Comparison of ENCODE assay signal across 22 cellular contexts in the genomic region with DNA sequence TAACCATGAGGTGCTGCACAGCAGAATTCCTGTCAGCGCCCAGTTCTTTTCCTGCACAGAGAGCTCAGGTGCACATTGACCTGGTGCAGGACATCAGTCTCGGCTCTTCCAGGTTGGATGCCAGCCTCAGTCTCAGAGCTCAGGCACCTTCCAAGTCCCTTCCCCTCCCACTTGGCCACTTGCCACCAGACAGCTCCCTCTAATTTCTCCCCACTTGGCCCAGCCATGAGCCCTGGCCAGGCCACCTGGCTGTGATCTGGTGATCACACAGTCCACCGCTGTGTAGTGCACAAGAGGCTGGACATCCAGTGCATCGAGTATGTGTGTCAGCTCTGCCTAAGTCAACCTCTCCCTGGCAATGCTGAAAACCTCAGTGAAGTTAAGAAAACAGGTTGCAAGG.
"Had no signal": no experiment of that assay in that cellular context is flagged by ENCODE, and none has a peak within 500 bp of the region (broad histone marks: within the 10 kb centered on the region; RNA-seq: fewer than 3 reads in every experiment).

No MANE protein-coding gene starts in this region.

- DNase-seq: dermis blood vessel endothelial cell; effector memory CD4-positive, alpha-beta T cell; foreskin keratinocyte; glutamatergic neuron; heart right ventricle; hippocampal formation; left cardiac atrium; left lung; mesenchymal stem cell; mucosa of descending colon; naive B cell; stimulated activated CD4-positive, alpha-beta T cell treated with anti-CD3 and anti-CD28 coated beads, Interleukin-2, amount 100 ng/mL, for 24 hours; stimulated activated CD4-positive, alpha-beta T cell treated with anti-CD3 and anti-CD28 coated beads, Interleukin-4, amount 100 ng/mL, for 24 hours; stimulated activated naive CD4-positive, alpha-beta T cell treated with Interleukin-2 at 50 U/mL for 16 hours; stomach had no signal

- H3K9me3 ChIP-seq: esophagus muscularis mucosa, gastroesophageal sphincter, heart right ventricle, left lung, mucosa of descending colon, prostate gland, right atrium auricular region, stomach, tibial artery had no signal

- H3K4me1 ChIP-seq: foreskin keratinocyte, heart right ventricle, left lung, neural progenitor cell, right atrium auricular region, tibial artery had no signal

- H3K27ac ChIP-seq: coronary artery, esophagus muscularis mucosa, foreskin keratinocyte, gastroesophageal sphincter, heart right ventricle, left lung, neural progenitor cell, prostate gland, right atrium auricular region, stomach, tibial artery had no signal

- H3K4me3 ChIP-seq: coronary artery, esophagus muscularis mucosa, gastroesophageal sphincter, heart right ventricle, left lung, mucosa of descending colon, neural progenitor cell, prostate gland, right atrium auricular region, stomach, tibial artery had no signal

- H3K27me3 ChIP-seq: foreskin keratinocyte, gastroesophageal sphincter, left lung, neural progenitor cell, right atrium auricular region, stomach had no signal

- H3K36me3 ChIP-seq: esophagus muscularis mucosa, gastroesophageal sphincter, heart right ventricle, left lung, neural progenitor cell, prostate gland, right atrium auricular region, stomach, tibial artery had no signal
